ENCODE assay signal across 8 cellular contexts in genomic region chr20:33686984-33687366, GRCh38. TPM values are rescaled to one million over a fixed set of nuclear protein-coding genes. Genes with fewer than 3 reads are reported as not detected.
DNase-seq lines count a peak whose midpoint lies in the region.

No MANE protein-coding gene starts in this region.

- peak overlapping the region; percentile 94 for H3K27ac Mint-ChIP-seq in activated CD4-positive, alpha-beta T cell treated with anti-CD3 and anti-CD28 coated beads, Interleukin-2, amount 10 ng/mL, durations not matched to agents 7 days and 5 days
- H3K27ac Mint-ChIP-seq in activated CD4-positive, alpha-beta memory T cell treated with anti-CD3 and anti-CD28 coated beads, Interleukin-2, amount 10 ng/mL, durations not matched to agents 7 days and 5 days, result peak overlapping the region; percentile 76

- H3K27ac ChIP-seq in iPS-18a (ENCODE audit: low read length) (no peak overlapping the region), substantia nigra (ENCODE audit: low read depth, low read length, poor library complexity, severe bottlenecking) (peak overlapping the region; percentile 97)

- H3K4me1 ChIP-seq in iPS-18a (ENCODE audit: control insufficient read depth, low read depth, low read length), result peaks cover 13% of the 10 kb centered on the region

- no peaks in the 10 kb centered on the region for H3K9me3 ChIP-seq in iPS-18a (ENCODE audit: control insufficient read depth, low read depth, low read length)

- H3K4me3 Mint-ChIP-seq in activated CD4-positive, alpha-beta T cell treated with anti-CD3 and anti-CD28 coated beads, Interleukin-2, amount 10 ng/mL, durations not matched to agents 7 days and 5 days, result peak overlapping the region; percentile 54
- peak overlapping the region; percentile 60 for H3K4me3 Mint-ChIP-seq in activated CD4-positive, alpha-beta memory T cell treated with anti-CD3 and anti-CD28 coated beads, Interleukin-2, amount 10 ng/mL, durations not matched to agents 7 days and 5 days

- POLR2A ChIA-PET in activated CD4-positive, alpha-beta T cell treated with anti-CD3 and anti-CD28 coated beads, Interleukin-2, amount 10 ng/mL, durations not matched to agents 7 days and 5 days (lab: Charles Lee), result interaction anchor here (1.0 kb wide), 1 partner anchor 33 kb away, joined by 6 read pairs; the partner anchor contains the start of gene PXMP4
- POLR2A ChIA-PET in activated CD4-positive, alpha-beta memory T cell treated with anti-CD3 and anti-CD28 coated beads, Interleukin-2, amount 10 ng/mL, durations not matched to agents 7 days and 5 days (lab: Charles Lee), result interaction anchor here (1.0 to 5.4 kb wide), 9 partner anchors 8 to 425 kb away, joined by 3 to 58 read pairs (median 7); partner anchors contain the start of genes ACTL10, C20orf144, CBFA2T2 and EIF2S2

- no peak overlapping the region for H3K9ac ChIP-seq in iPS-18a (ENCODE audit: low read length)

- H3K27me3 ChIP-seq in iPS-18a (ENCODE audit: control insufficient read depth, insufficient read depth, low read length), result no peaks in the 10 kb centered on the region

- CTCF ChIA-PET in activated CD4-positive, alpha-beta T cell treated with anti-CD3 and anti-CD28 coated beads, Interleukin-2, amount 10 ng/mL, durations not matched to agents 7 days and 5 days (lab: Charles Lee), result interaction anchor here (0.5 to 1.0 kb wide), 3 partner anchors 8 to 233 kb away, joined by 3 to 4 read pairs (median 3); no protein-coding TSS in a partner anchor
- CTCF ChIA-PET in activated CD4-positive, alpha-beta memory T cell treated with anti-CD3 and anti-CD28 coated beads, Interleukin-2, amount 10 ng/mL, durations not matched to agents 7 days and 5 days (lab: Charles Lee), result interaction anchor here (0.6 to 1.3 kb wide), 4 partner anchors 20 to 246 kb away, joined by 3 to 4 read pairs (median 3); partner anchors contain the start of genes ACTL10 and ZNF341

- H3K36me3 Mint-ChIP-seq in activated CD4-positive, alpha-beta T cell treated with anti-CD3 and anti-CD28 coated beads, Interleukin-2, amount 10 ng/mL, durations not matched to agents 7 days and 5 days (ENCODE audit: low read depth), result peaks cover 15% of the 10 kb centered on the region
- H3K36me3 Mint-ChIP-seq in activated CD4-positive, alpha-beta memory T cell treated with anti-CD3 and anti-CD28 coated beads, Interleukin-2, amount 10 ng/mL, durations not matched to agents 7 days and 5 days (ENCODE audit: low read depth), result peaks cover 18% of the 10 kb centered on the region

- no peaks in the 10 kb centered on the region for H3K27me3 Mint-ChIP-seq in activated CD4-positive, alpha-beta T cell treated with anti-CD3 and anti-CD28 coated beads, Interleukin-2, amount 10 ng/mL, durations not matched to agents 7 days and 5 days
- H3K27me3 Mint-ChIP-seq in activated CD4-positive, alpha-beta memory T cell treated with anti-CD3 and anti-CD28 coated beads, Interleukin-2, amount 10 ng/mL, durations not matched to agents 7 days and 5 days, result no peaks in the 10 kb centered on the region

- H3K4me1 Mint-ChIP-seq in activated CD4-positive, alpha-beta T cell treated with anti-CD3 and anti-CD28 coated beads, Interleukin-2, amount 10 ng/mL, durations not matched to agents 7 days and 5 days, result peaks cover 82% of the 10 kb centered on the region
- peaks cover 78% of the 10 kb centered on the region for H3K4me1 Mint-ChIP-seq in activated CD4-positive, alpha-beta memory T cell treated with anti-CD3 and anti-CD28 coated beads, Interleukin-2, amount 10 ng/mL, durations not matched to agents 7 days and 5 days

- H3K4me3 ChIP-seq in iPS-18a (ENCODE audit: low read length), result peak overlapping the region; percentile 11

- no peaks in the 10 kb centered on the region for H3K9me3 Mint-ChIP-seq in activated CD4-positive, alpha-beta T cell treated with anti-CD3 and anti-CD28 coated beads, Interleukin-2, amount 10 ng/mL, durations not matched to agents 7 days and 5 days
- H3K9me3 Mint-ChIP-seq in activated CD4-positive, alpha-beta memory T cell treated with anti-CD3 and anti-CD28 coated beads, Interleukin-2, amount 10 ng/mL, durations not matched to agents 7 days and 5 days, result no peaks in the 10 kb centered on the region

- no peak for DNase-seq in activated CD4-positive, alpha-beta T cell treated with anti-CD3 and anti-CD28 coated beads, Interleukin-2, amount 10 ng/mL, durations not matched to agents 7 days and 5 days
- no peak for DNase-seq in activated CD4-positive, alpha-beta T cell treated with anti-CD3 and anti-CD28 coated beads for 1 hour
- DNase-seq in activated CD4-positive, alpha-beta memory T cell treated with anti-CD3 and anti-CD28 coated beads, Interleukin-2, amount 10 ng/mL, durations not matched to agents 7 days and 5 days, result no peak
- DNase-seq in substantia nigra (lab: John Stamatoyannopoulos, UW) (no peak), DMS53 (lab: John Stamatoyannopoulos, UW) (no peak), RKO (ENCODE audit: low spot score) (no peak)
- DNase-seq in activated CD4-positive, alpha-beta T cell treated with anti-CD3 and anti-CD28 coated beads, Interleukin-2, amount 50 U/mL, for 4 hours, result no peak

- peaks cover 7% of the 10 kb centered on the region for H3K36me3 ChIP-seq in iPS-18a (ENCODE audit: control insufficient read depth, low read depth, low read length)

RNA-seq across cellular contexts. Expression of gene E2F1, which starts 0.8 kb away (rescaled TPM):
- total RNA-seq in activated CD4-positive, alpha-beta T cell treated with anti-CD3 and anti-CD28 coated beads, Interleukin-2, amount 10 ng/mL, durations not matched to agents 7 days and 5 days, result 10 to 100 TPM; 64.9 to 69.8 TPM
- total RNA-seq in activated CD4-positive, alpha-beta memory T cell treated with anti-CD3 and anti-CD28 coated beads, Interleukin-2, amount 10 ng/mL, durations not matched to agents 7 days and 5 days, result 10 to 100 TPM; 60.0 to 61.7 TPM

RNA-seq across cellular contexts. Expression of gene NECAB3, which starts 12.7 kb away (rescaled TPM):
- 10 to 100 TPM; 48.2 to 54.3 TPM for total RNA-seq in activated CD4-positive, alpha-beta T cell treated with anti-CD3 and anti-CD28 coated beads, Interleukin-2, amount 10 ng/mL, durations not matched to agents 7 days and 5 days
- 10 to 100 TPM; 27.3 to 36.2 TPM for total RNA-seq in activated CD4-positive, alpha-beta memory T cell treated with anti-CD3 and anti-CD28 coated beads, Interleukin-2, amount 10 ng/mL, durations not matched to agents 7 days and 5 days

RNA-seq across cellular contexts. Expression of gene ACTL10, which starts 20.2 kb away (rescaled TPM):
- total RNA-seq in activated CD4-positive, alpha-beta T cell treated with anti-CD3 and anti-CD28 coated beads, Interleukin-2, amount 10 ng/mL, durations not matched to agents 7 days and 5 days, result 1 to 10 TPM; 2.4 to 4.1 TPM
- 1 to 10 TPM; 3.7 to 4.5 TPM for total RNA-seq in activated CD4-positive, alpha-beta memory T cell treated with anti-CD3 and anti-CD28 coated beads, Interleukin-2, amount 10 ng/mL, durations not matched to agents 7 days and 5 days

RNA-seq across cellular contexts. Expression of gene C20orf144, which starts 24.8 kb away (rescaled TPM):
- total RNA-seq in activated CD4-positive, alpha-beta T cell treated with anti-CD3 and anti-CD28 coated beads, Interleukin-2, amount 10 ng/mL, durations not matched to agents 7 days and 5 days, result under 1 TPM; 0.15 to 0.25 TPM
- total RNA-seq in activated CD4-positive, alpha-beta memory T cell treated with anti-CD3 and anti-CD28 coated beads, Interleukin-2, amount 10 ng/mL, durations not matched to agents 7 days and 5 days, result under 1 TPM; 0.30 to 0.33 TPM

RNA-seq across cellular contexts. Expression of gene PXMP4, which starts 33.1 kb away (rescaled TPM):
- 10 to 100 TPM; 19.1 to 21.8 TPM for total RNA-seq in activated CD4-positive, alpha-beta T cell treated with anti-CD3 and anti-CD28 coated beads, Interleukin-2, amount 10 ng/mL, durations not matched to agents 7 days and 5 days
- 10 to 100 TPM; 13.9 to 15.8 TPM for total RNA-seq in activated CD4-positive, alpha-beta memory T cell treated with anti-CD3 and anti-CD28 coated beads, Interleukin-2, amount 10 ng/mL, durations not matched to agents 7 days and 5 days
